In genomic region chr17:68035523-68036303, GRCh38 we compare ENCODE assay signal across 8 cellular contexts. TPM values are rescaled to one million over a fixed set of nuclear protein-coding genes. Genes with fewer than 3 reads are reported as not detected.
DNase-seq lines count a peak whose midpoint lies in the region; ATAC-seq and TF ChIP-seq lines count a peak whose summit lies in the region.

Gene KPNA2 (plus strand): TSS chr17:68035735. CDS start chr17:68037133, 1,398 bp downstream.

- peaks cover 0 to 10% (median 4%) of the 10 kb centered on the region in 4 donors for H3K4me1 ChIP-seq in liver (ENCODE audit: control insufficient read depth in 4 of 4, insufficient read depth in 4 of 4, low read length in 3 of 4)

- peak within 1 kb of the TSS; percentile 50 to 100 (median 96) for H3K4me3 ChIP-seq in dorsolateral prefrontal cortex
- peak within 1 kb of the TSS; percentile 87 to 98 (median 97) for H3K4me3 ChIP-seq in liver (ENCODE audit: low read depth in 1 of 3, low read length in 3 of 3)

- H3K36me3 ChIP-seq in liver (ENCODE audit: control insufficient read depth in 4 of 4, insufficient read depth in 3 of 4, low read depth in 1 of 4, low read length in 3 of 4), result peaks cover 0 to 13% (median under 1%) of the 10 kb centered on the region in 4 donors

- peak within 1 kb of the TSS; percentile 98 for H3K4me3 Mint-ChIP-seq in CD4-positive, alpha-beta T cell
- peak within 1 kb of the TSS; percentile 95 for H3K4me3 Mint-ChIP-seq in activated CD4-positive, alpha-beta memory T cell treated with anti-CD3 and anti-CD28 coated beads for 36 hours

- no peak for TF ChIP-seq CTCF in CD4-positive, alpha-beta T cell (IDR thresholded peaks at IDR 0.05)
- peak in 21 of 56 donors; percentile 1 to 44 (median 16) for TF ChIP-seq CTCF in dorsolateral prefrontal cortex (IDR thresholded peaks at IDR 0.05 in 54 of 56, conservative IDR thresholded peaks at IDR 0.05 in 2 of 56; ENCODE audit: low read depth in 1 of 56, partially characterized antibody in 56 of 56)
- TF ChIP-seq CTCF in liver (IDR thresholded peaks at IDR 0.05; ENCODE audit: low read depth, low read length, missing input control), result no peak

- intact Hi-C loops in CD4-positive, alpha-beta T cell (cut with DNase I, micrococcal nuclease), result loop anchor here (1.0 to 10.0 kb wide), 6 partner anchors 15 to 661 kb away; partner anchors contain the start of genes WIPI1 (in 2 of the 2), AMZ2 (in 1 of the 2), NOL11 (in 1 of the 2) and PITPNC1 (in 1 of the 2)
- intact Hi-C loops in activated CD4-positive, alpha-beta memory T cell treated with anti-CD3 and anti-CD28 coated beads for 36 hours (cut with micrococcal nuclease), result loop anchor here (1.0 to 5.0 kb wide), 5 partner anchors 15 to 202 kb away; no protein-coding TSS in a partner anchor
- intact Hi-C loops in dorsolateral prefrontal cortex (cut with DNase I), result loop anchor here (2.0 to 10.0 kb wide), 5 partner anchors 15 to 419 kb away; partner anchors contain the start of gene WIPI1 (in 2 of the 2)

- POLR2A ChIA-PET in CD4-positive, alpha-beta T cell (lab: Charles Lee), result interaction anchor here (0.6 to 2.0 kb wide), 7 partner anchors 16 to 422 kb away, joined by 3 to 16 read pairs (median 3); partner anchors contain the start of genes ARSG and WIPI1
- POLR2A ChIA-PET in activated CD4-positive, alpha-beta memory T cell treated with anti-CD3 and anti-CD28 coated beads for 36 hours (lab: Charles Lee), result interaction anchor here (0.8 to 2.7 kb wide), 6 partner anchors 10 to 476 kb away, joined by 3 to 13 read pairs (median 6); partner anchors contain the start of genes C17orf58 and PRKAR1A

- H3K27ac ChIP-seq in CD4-positive, alpha-beta T cell (ENCODE audit: low read depth, low read length), result peak within 1 kb of the TSS; percentile 79
- H3K27ac ChIP-seq in dorsolateral prefrontal cortex (peak within 1 kb of the TSS; percentile 29 to 93 (median 80)), liver (ENCODE audit: low read depth in 1 of 2, low read length in 2 of 2) (peak within 1 kb of the TSS; percentile 80 to 90)

- H3K27me3 ChIP-seq in CD4-positive, alpha-beta T cell (ENCODE audit: control insufficient read depth, insufficient read depth, low read length), result no peaks in the 10 kb centered on the region
- H3K27me3 ChIP-seq in dorsolateral prefrontal cortex (no peaks in the 10 kb centered on the region), liver (ENCODE audit: control insufficient read depth in 4 of 4, insufficient read depth in 4 of 4, low read length in 3 of 4) (no peaks in the 10 kb centered on the region)

- under 1% methylated on average over 70 of the region's 72 CpGs for WGBS in liver

- H3K9ac ChIP-seq in liver (ENCODE audit: low read depth in 1 of 2, low read length in 2 of 2), result peak within 1 kb of the TSS; percentile 74 to 76

- H3K4me1 Mint-ChIP-seq in CD4-positive, alpha-beta T cell (ENCODE audit: low read depth), result peaks cover 17% of the 10 kb centered on the region
- H3K4me1 Mint-ChIP-seq in activated CD4-positive, alpha-beta memory T cell treated with anti-CD3 and anti-CD28 coated beads for 36 hours (ENCODE audit: low read depth), result peaks cover 21% of the 10 kb centered on the region

- H3K27ac Mint-ChIP-seq in CD4-positive, alpha-beta T cell, result peak within 1 kb of the TSS; percentile 93
- peak within 1 kb of the TSS; percentile 95 for H3K27ac Mint-ChIP-seq in activated CD4-positive, alpha-beta memory T cell treated with anti-CD3 and anti-CD28 coated beads for 36 hours

- CTCF ChIA-PET in CD4-positive, alpha-beta T cell (lab: Charles Lee), result interaction anchor here (0.7 to 1.4 kb wide), 3 partner anchors 16 to 769 kb away, joined by 4 to 5 read pairs (median 4); no protein-coding TSS in a partner anchor
- CTCF ChIA-PET in activated CD4-positive, alpha-beta memory T cell treated with anti-CD3 and anti-CD28 coated beads for 36 hours (lab: Charles Lee), result interaction anchor here (0.7 to 1.4 kb wide), 2 partner anchors 16 to 211 kb away, joined by 3 to 5 read pairs; no protein-coding TSS in a partner anchor

- TF ChIP-seq RAD21 in liver (IDR thresholded peaks at IDR 0.05), result no peak

- peak; percentile 83 for ATAC-seq in CD4-positive, alpha-beta T cell (ENCODE audit: poor library complexity)
- peak; percentile 95 for ATAC-seq in GM19455 (IDR thresholded peaks at IDR 0.05; ENCODE audit: unreplicated experiment)

- H3K27me3 Mint-ChIP-seq in CD4-positive, alpha-beta T cell, result no peaks in the 10 kb centered on the region
- H3K27me3 Mint-ChIP-seq in activated CD4-positive, alpha-beta memory T cell treated with anti-CD3 and anti-CD28 coated beads for 36 hours, result no peaks in the 10 kb centered on the region

- DNase-seq in CD4-positive, alpha-beta T cell, result peak; percentile 77 to 91 (median 86)
- DNase-seq in HK-2 (ENCODE audit: unreplicated experiment) (peak; percentile 96), NCI-H82 treated with DMSO at 0.1 percent for 48 hours (lab: John Stamatoyannopoulos, UW; ENCODE audit: unreplicated experiment) (peak; percentile 98), dorsolateral prefrontal cortex (peak; percentile 76 to 94 (median 90))
- DNase-seq in activated CD4-positive, alpha-beta memory T cell treated with anti-CD3 and anti-CD28 coated beads for 36 hours, result peak; percentile 95
- DNase-seq in stimulated activated CD4-positive, alpha-beta T cell treated with anti-CD3 and anti-CD28 coated beads, Interleukin-4, amount 100 ng/mL, for 1 hour, result peak; percentile 87

- peaks cover 29% of the 10 kb centered on the region for H3K36me3 Mint-ChIP-seq in CD4-positive, alpha-beta T cell (ENCODE audit: low read depth)
- peaks cover 33% of the 10 kb centered on the region for H3K36me3 Mint-ChIP-seq in activated CD4-positive, alpha-beta memory T cell treated with anti-CD3 and anti-CD28 coated beads for 36 hours

- no peaks in the 10 kb centered on the region for H3K9me3 ChIP-seq in CD4-positive, alpha-beta T cell (ENCODE audit: control insufficient read depth, low read length)
- no peaks in the 10 kb centered on the region for H3K9me3 ChIP-seq in liver (ENCODE audit: control insufficient read depth in 4 of 4, low read length in 3 of 4)

- H3K9me3 Mint-ChIP-seq in CD4-positive, alpha-beta T cell, result no peaks in the 10 kb centered on the region
- no peaks in the 10 kb centered on the region for H3K9me3 Mint-ChIP-seq in activated CD4-positive, alpha-beta memory T cell treated with anti-CD3 and anti-CD28 coated beads for 36 hours

TF ChIP-seq in liver, 16 proteins besides CTCF, POLR2A, EP300 and RAD21 (continues in another document):
- TF ChIP-seq, protein P1, sequence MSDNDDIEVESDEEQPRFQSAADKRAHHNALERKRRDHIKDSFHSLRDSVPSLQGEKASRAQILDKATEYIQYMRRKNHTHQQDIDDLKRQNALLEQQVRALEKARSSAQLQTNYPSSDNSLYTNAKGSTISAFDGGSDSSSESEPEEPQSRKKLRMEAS (IDR thresholded peaks at IDR 0.05), result peak; percentile 81
- TF ChIP-seq REST (IDR thresholded peaks at IDR 0.05) (peak; percentile 90), SP1 (IDR thresholded peaks at IDR 0.05) (peak; percentile 67), EGR1 (IDR thresholded peaks at IDR 0.05; ENCODE audit: low read depth in 2 of 2) (no peak), RXRA (IDR thresholded peaks at IDR 0.05) (no peak), YY1 (IDR thresholded peaks at IDR 0.05) (no peak), FOXA2 (IDR thresholded peaks at IDR 0.05) (no peak)
- TF ChIP-seq, protein P2, sequence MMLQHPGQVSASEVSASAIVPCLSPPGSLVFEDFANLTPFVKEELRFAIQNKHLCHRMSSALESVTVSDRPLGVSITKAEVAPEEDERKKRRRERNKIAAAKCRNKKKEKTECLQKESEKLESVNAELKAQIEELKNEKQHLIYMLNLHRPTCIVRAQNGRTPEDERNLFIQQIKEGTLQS (IDR thresholded peaks at IDR 0.05), result no peak
- TF ChIP-seq, protein P3, sequence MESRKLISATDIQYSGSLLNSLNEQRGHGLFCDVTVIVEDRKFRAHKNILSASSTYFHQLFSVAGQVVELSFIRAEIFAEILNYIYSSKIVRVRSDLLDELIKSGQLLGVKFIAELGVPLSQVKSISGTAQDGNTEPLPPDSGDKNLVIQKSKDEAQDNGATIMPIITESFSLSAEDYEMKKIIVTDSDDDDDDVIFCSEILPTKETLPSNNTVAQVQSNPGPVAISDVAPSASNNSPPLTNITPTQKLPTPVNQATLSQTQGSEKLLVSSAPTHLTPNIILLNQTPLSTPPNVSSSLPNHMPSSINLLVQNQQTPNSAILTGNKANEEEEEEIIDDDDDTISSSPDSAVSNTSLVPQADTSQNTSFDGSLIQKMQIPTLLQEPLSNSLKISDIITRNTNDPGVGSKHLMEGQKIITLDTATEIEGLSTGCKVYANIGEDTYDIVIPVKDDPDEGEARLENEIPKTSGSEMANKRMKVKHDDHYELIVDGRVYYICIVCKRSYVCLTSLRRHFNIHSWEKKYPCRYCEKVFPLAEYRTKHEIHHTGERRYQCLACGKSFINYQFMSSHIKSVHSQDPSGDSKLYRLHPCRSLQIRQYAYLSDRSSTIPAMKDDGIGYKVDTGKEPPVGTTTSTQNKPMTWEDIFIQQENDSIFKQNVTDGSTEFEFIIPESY (IDR thresholded peaks at IDR 0.05), result peak; percentile 98

RNA-seq across cellular contexts. Expression of gene KPNA2, which starts in this region (rescaled TPM):
- 10 to 100 TPM; 64.4 to 65.9 TPM for total RNA-seq in CD4-positive, alpha-beta T cell
- 100 to 1,000 TPM; 225 to 229 TPM for total RNA-seq in activated CD4-positive, alpha-beta memory T cell treated with anti-CD3 and anti-CD28 coated beads for 36 hours
- 10 to 100 TPM; 17.2 to 55.8 (median 35.5) TPM for total RNA-seq in dorsolateral prefrontal cortex
- total RNA-seq in liver, result 10 to 100 TPM; 10.5 to 61.1 TPM
- polyA plus RNA-seq in liver, result 10 to 100 TPM; 15.4 to 20.2 TPM

Comparison
In these comparisons a context has a peak if more than half of its experiments do, and no peak if none do; other contexts are left out.
1. Peak in every context shown above with its lines: DNase-seq, ATAC-seq, H3K4me3 ChIP-seq and H3K27ac ChIP-seq.